ENCODE assay signal across 8 cellular contexts in the genomic region with DNA sequence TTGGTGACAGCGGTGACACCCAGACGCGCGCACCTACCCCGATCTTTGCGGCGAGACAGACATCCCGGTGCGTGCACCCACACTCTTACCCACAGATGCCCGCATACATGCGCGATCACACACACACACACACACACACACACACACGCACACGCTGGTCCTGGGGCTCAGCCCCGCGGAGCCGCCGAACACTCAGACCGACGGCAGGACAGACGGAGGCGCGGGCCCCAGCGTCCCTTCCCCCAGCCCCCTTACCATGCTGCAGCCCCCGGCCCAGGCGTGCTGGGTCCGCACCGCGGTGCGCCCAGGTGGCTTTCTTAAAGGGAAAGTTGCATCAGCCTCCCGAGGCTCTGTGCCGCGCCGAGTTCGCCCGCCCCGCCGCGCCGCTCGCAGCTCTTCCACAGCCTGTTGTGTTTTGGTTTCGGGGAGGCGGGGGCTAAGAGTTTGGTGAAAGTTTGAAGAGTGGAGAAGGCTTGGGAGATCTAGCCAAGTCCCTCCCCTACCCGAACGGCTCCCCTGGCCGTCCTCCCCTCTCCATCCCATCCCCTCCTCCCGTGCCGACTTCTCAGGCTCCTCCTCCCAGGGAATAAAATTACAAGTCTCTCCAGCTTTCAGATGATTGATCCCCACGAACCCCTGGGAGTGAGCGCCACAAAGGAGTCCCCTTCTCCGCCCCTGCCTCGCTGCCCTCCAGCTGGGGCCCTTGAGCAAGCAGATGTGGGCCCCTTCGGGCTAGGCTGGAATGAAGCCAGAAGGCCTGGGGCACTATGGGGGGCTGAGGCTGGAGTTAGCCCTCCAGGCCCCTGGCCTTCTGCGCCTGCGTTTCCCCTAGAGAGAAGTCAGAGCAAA. TPM values are rescaled to one million over a fixed set of nuclear protein-coding genes. Genes with fewer than 3 reads are reported as not detected.
DNase-seq lines count a peak whose midpoint lies in the region; ATAC-seq, FAIRE-seq and TF ChIP-seq lines count a peak whose summit lies in the region.

Gene SLC6A9, minus strand, starts transcription at position 412 of the 849 bp plus-strand sequence. CDS start 7,185 bp downstream, outside the sequence.

- H3K4me1 ChIP-seq in HepG2 (ENCODE audit: insufficient read depth, low read length): peaks cover 47% of the 10 kb centered on the region

- peak; percentile 10 to 19 for ATAC-seq in activated CD4-positive, CD25-positive, alpha-beta regulatory T cell treated with anti-CD3 and anti-CD28 coated beads, Interleukin-2, amount 50 U/mL, for 24 hours
- ATAC-seq in HepG2 (peak; percentile 35), HG02840 (IDR thresholded peaks at IDR 0.05; ENCODE audit: low FRiP score, unreplicated experiment) (no peak)

- H3K4me2 ChIP-seq in HepG2 (ENCODE audit: low read depth, low read length): peak within 1 kb of the TSS; percentile 95

- peak; percentile 34 to 66; a peak in 3 of 4 replicates for TF ChIP-seq POLR2A in HepG2 (IDR thresholded peaks at IDR 0.05; ENCODE audit: insufficient read depth in 1 of 2, low read depth in 2 of 2, low read length in 2 of 2)

- H4K20me1 ChIP-seq in HepG2 (ENCODE audit: insufficient read depth, low read length): no peaks in the 10 kb centered on the region

- peak within 1 kb of the TSS; percentile 83 to 96 (median 90) for H3K4me3 Mint-ChIP-seq in IgD-negative memory B cell

- TF ChIP-seq CTCF in BJ (IDR thresholded peaks at IDR 0.05; ENCODE audit: insufficient read depth, low read depth, low read length): no peak
- TF ChIP-seq CTCF in HepG2 (CRISPR knock-in tag; IDR thresholded peaks at IDR 0.05): 0 out of 2 replicates have a peak, but pooled peaks have one; percentile 5

- CTCF ChIA-PET in BJ (lab: Yijun Ruan, JAX) (interaction anchor here (0.7 to 6.6 kb wide), 7 partner anchors 17 to 564 kb away, joined by 3 to 41 read pairs (median 4); partner anchors contain the start of gene DMAP1), HepG2 (lab: Yijun Ruan, JAX; ENCODE audit: low intra/inter-chr PET ratio, low total read pairs) (interaction anchor here (1.2 kb wide), 1 partner anchor 26 kb away, joined by 3 read pairs; no protein-coding TSS in a partner anchor)

- in situ Hi-C loops in HepG2 (cut with HindIII; ENCODE audit: extremely low pct_ligation_motif_present, low pct_unique_long_range_greater_than_20kb): loop anchor here (5.0 kb wide), 1 partner anchor 34 kb away; no protein-coding TSS in a partner anchor

- BruUV-seq in HepG2 (replicated peaks; lab: Mats Ljungman, UMichigan): no TSS peak

- POLR2A ChIA-PET in BJ (lab: Charles Lee): no interaction called here
- POLR2A ChIA-PET in HepG2 (lab: Yijun Ruan, JAX): interaction anchor here (0.8 to 5.4 kb wide), 12 partner anchors 9 to 97 kb away, joined by 3 to 32 read pairs (median 9); partner anchors contain the start of genes ARTN, ATP6V0B, CCDC24 and DPH2

- peak within 1 kb of the TSS; percentile 78 for H3K27ac ChIP-seq in HepG2 (ENCODE audit: extremely low read length, insufficient read depth, low read length)

- H3K36me3 Mint-ChIP-seq in IgD-negative memory B cell: no peaks in the 10 kb centered on the region

- peak within 1 kb of the TSS; percentile 85 for H3K9ac ChIP-seq in HepG2 (ENCODE audit: insufficient read depth, low read depth, low read length)

- H3K4me3 ChIP-seq in BJ (ENCODE audit: low read depth, low read length): peak within 1 kb of the TSS; percentile 97
- H3K4me3 ChIP-seq in HepG2 (replicated peaks in 1 of 3; ENCODE audit: insufficient read depth in 1 of 3, low read depth in 2 of 3, low read length in 3 of 3): peak within 1 kb of the TSS; percentile 91 to 96 (median 95)

- H3K79me2 ChIP-seq in HepG2 (ENCODE audit: insufficient read depth, low read length): no peaks in the 10 kb centered on the region

- peak; percentile 48 for FAIRE-seq in HepG2 (lab: Jason Lieb, UNC)

- no peak within 1 kb of the TSS for H2AFZ ChIP-seq in HepG2 (ENCODE audit: low read length)

- TF ChIP-seq RAD21 in HepG2 (CRISPR knock-in tag; IDR thresholded peaks at IDR 0.05): 0 out of 2 replicates have a peak, but pooled peaks have one; percentile 5

- DNase-seq in BJ (ENCODE audit: low read depth) (peak; percentile 56), cerebellum (ENCODE audit: low spot score) (no peak), HepG2 (ENCODE audit: low spot score) (peak; percentile 31), COR-L47 (lab: John Stamatoyannopoulos, UW) (no peak)
- DNase-seq in stimulated activated CD4-positive, alpha-beta T cell treated with anti-CD3 and anti-CD28 coated beads, Interleukin-4, amount 100 ng/mL, for 48 hours (ENCODE audit: low read depth in 2 of 2): peak; percentile 30

- TF ChIP-seq EP300 in HepG2 (IDR thresholded peaks at IDR 0.05; ENCODE audit: low read depth in 2 of 2, low read length in 2 of 2) (no peak), HepG2 (CRISPR knock-in tag; IDR thresholded peaks at IDR 0.05; ENCODE audit: borderline replicate concordance) (no peak)

- H3K27me3 ChIP-seq in BJ (ENCODE audit: control insufficient read depth, insufficient read depth, low read length): no peaks in the 10 kb centered on the region
- H3K27me3 ChIP-seq in HepG2 (ENCODE audit: control insufficient read depth in 1 of 2, insufficient read depth in 2 of 2, low read length in 2 of 2): 0 out of 5 replicates have a peak, but pooled peaks cover 0 to 2% of the 10 kb centered on the region in 2 experiments

- intact Hi-C loops in HepG2 (cut with micrococcal nuclease; ENCODE audit: unreplicated experiment): loop anchor here (10.0 kb wide), 1 partner anchor 96 kb away; the partner anchor contains the start of gene ARTN

- H3K27me3 Mint-ChIP-seq in IgD-negative memory B cell: no peaks in the 10 kb centered on the region

- peak within 1 kb of the TSS in 2 of 3 donors; percentile 67 to 95 for H3K27ac Mint-ChIP-seq in IgD-negative memory B cell

- peaks cover 14 to 17% (median 17%) of the 10 kb centered on the region in 3 donors for H3K4me1 Mint-ChIP-seq in IgD-negative memory B cell

- H3K9me3 ChIP-seq in HepG2 (ENCODE audit: low read length): no peaks in the 10 kb centered on the region

- H3K9me3 Mint-ChIP-seq in IgD-negative memory B cell: no peaks in the 10 kb centered on the region

- H3K36me3 ChIP-seq in BJ (ENCODE audit: control insufficient read depth, insufficient read depth, low read length): 0 out of 2 replicates have a peak, but pooled peaks cover 2% of the 10 kb centered on the region
- peaks cover 0 to 8% of the 10 kb centered on the region in 2 experiments; a peak in 1 of 5 replicates for H3K36me3 ChIP-seq in HepG2 (replicated peaks in 1 of 2; ENCODE audit: control insufficient read depth in 1 of 2, insufficient read depth in 2 of 2, low read length in 2 of 2)

- under 1% methylated on average over 24 of the region's 55 CpGs for WGBS in HepG2 (ENCODE audit: low lambda C conversion rate)

TF ChIP-seq in HepG2, 621 proteins besides CTCF, POLR2A, EP300 and RAD21 (continues in another document):
- TF ChIP-seq FOXJ3 (CRISPR knock-in tag; IDR thresholded peaks at IDR 0.05; ENCODE audit: borderline replicate concordance) (peak; percentile 39; the same call in 1 of the 2 replicates), NONO (IDR thresholded peaks at IDR 0.05) (no peak), NONO (CRISPR knock-in tag; conservative IDR thresholded peaks at IDR 0.05) (peak; percentile 36; the same call in 1 of the 2 replicates), ZNF263 (CRISPR knock-in tag; IDR thresholded peaks at IDR 0.05) (peak; percentile 92), GATAD2A (CRISPR knock-in tag; IDR thresholded peaks at IDR 0.05) (peak; percentile 66), REL (CRISPR knock-in tag; conservative IDR thresholded peaks at IDR 0.05) (0 out of 2 replicates have a peak, but pooled peaks have one; percentile 47), ADNP (CRISPR knock-in tag; IDR thresholded peaks at IDR 0.05) (no peak), NFIC (IDR thresholded peaks at IDR 0.05; ENCODE audit: low read length) (0 out of 2 replicates have a peak, but pooled peaks have one; percentile 14), KAT7 (CRISPR knock-in tag; IDR thresholded peaks at IDR 0.05; ENCODE audit: borderline replicate concordance) (peak; percentile 48; the same call in 1 of the 2 replicates), MXD3 (CRISPR knock-in tag; IDR thresholded peaks at IDR 0.05) (peak; percentile 26; the same call in 1 of the 2 replicates), CEBPG (CRISPR knock-in tag; IDR thresholded peaks at IDR 0.05) (peak; percentile 67), ZNF891 (CRISPR knock-in tag; IDR thresholded peaks at IDR 0.05) (0 out of 2 replicates have a peak, but pooled peaks have one; percentile 14)

RNA-seq across cellular contexts. Expression of gene SLC6A9, which starts in this region (rescaled TPM):
- polyA plus RNA-seq in BJ (2011; rRNA removed): 29.2 and 53.9 TPM in 2 replicates
- polyA minus RNA-seq in BJ (2011; rRNA and poly(A)+ RNA removed): 56.4 and 61.1 TPM in 2 replicates
- polyA plus RNA-seq in IgD-negative memory B cell: 0.19 TPM
- 12.3 TPM for total RNA-seq in cerebellum
- total RNA-seq in HepG2 (2016; rRNA removed; fragmentation: Illumina TruSeq; extraction: Trizol): 4.8 and 8.5 TPM in 2 replicates
- 1.5 and 2.2 TPM in 2 replicates for total RNA-seq in HepG2 (2016; cell fraction: cytosol; rRNA removed; fragmentation: Illumina TruSeq; extraction: Trizol; ENCODE audit: low read depth)
- total RNA-seq in HepG2 (2016; cell fraction: insoluble cytoplasmic fraction; rRNA removed; fragmentation: Illumina TruSeq; extraction: Trizol): 3.6 and 8.3 TPM in 2 replicates
- total RNA-seq in HepG2 (2016; cell fraction: membrane; rRNA removed; fragmentation: Illumina TruSeq; extraction: Trizol): 5.1 and 6.1 TPM in 2 replicates
- total RNA-seq in HepG2 (2016; cell fraction: nucleus; rRNA removed; fragmentation: Illumina TruSeq; extraction: Trizol): 11.0 and 14.1 TPM in 2 replicates
- 9.9 and 16.1 TPM in 2 replicates for polyA plus RNA-seq in HepG2 (2011; rRNA removed)
- 7.9 and 8.4 TPM in 2 replicates for polyA plus RNA-seq in HepG2 (2011; cell fraction: cytosol; rRNA removed)
- polyA plus RNA-seq in HepG2 (2011; cell fraction: nucleus; rRNA removed): 33.5 and 37.5 TPM in 2 replicates
- 11.7 and 19.4 TPM in 2 replicates for polyA plus RNA-seq in HepG2 (2012)
- polyA plus RNA-seq in HepG2 (2016; cell fraction: cytosol; fragmentation: Illumina TruSeq; extraction: Trizol; ENCODE audit: low read depth): 2.5 TPM in 2 replicates
- 5.1 and 6.9 TPM in 2 replicates for polyA plus RNA-seq in HepG2 (2016; cell fraction: insoluble cytoplasmic fraction; fragmentation: Illumina TruSeq; extraction: Trizol; ENCODE audit: low read depth)
- 5.7 and 5.9 TPM in 2 replicates for polyA plus RNA-seq in HepG2 (2016; cell fraction: membrane; fragmentation: Illumina TruSeq; extraction: Trizol; ENCODE audit: low read depth)
- polyA plus RNA-seq in HepG2 (2016; cell fraction: nucleus; fragmentation: Illumina TruSeq; extraction: Trizol; ENCODE audit: insufficient read depth, low read depth): 20.8 and 22.7 TPM in 2 replicates
- polyA minus RNA-seq in HepG2 (2011; rRNA and poly(A)+ RNA removed; ENCODE audit: low replicate concordance): 32.9 and 95.0 TPM in 2 replicates
- 7.2 and 7.7 TPM in 2 replicates for polyA minus RNA-seq in HepG2 (2011; cell fraction: cytosol; rRNA and poly(A)+ RNA removed)
- polyA minus RNA-seq in HepG2 (2011; cell fraction: nucleus; rRNA and poly(A)+ RNA removed): 11.1 and 11.3 TPM in 2 replicates

Comparison
In these comparisons a context has a peak if more than half of its experiments do, and no peak if none do; other contexts are left out.
1. DNase-seq: peak in BJ (single experiment), HepG2 (single experiment) and stimulated activated CD4-positive, alpha-beta T cell treated with anti-CD3 and anti-CD28 coated beads, Interleukin-4, amount 100 ng/mL, for 48 hours (2 of 2); none in cerebellum (single experiment) and COR-L47 (single experiment).